ENCODE assay signal across 28 cellular contexts in genomic region chrX:1749499-1749898, GRCh38.
A peak's percentile ranks its signal among the peaks of the same experiment; 100 is the strongest.
DNase-seq lines count a peak whose midpoint lies in the region; TF ChIP-seq lines count a peak whose summit lies in the region.
"Had no signal": no experiment of that assay in that cellular context is flagged by ENCODE, and none has a peak within 500 bp of the region (broad histone marks: within the 10 kb centered on the region; RNA-seq: fewer than 3 reads in every experiment).

No MANE protein-coding gene starts in this region.

- H3K27ac Mint-ChIP-seq in endodermal cell: no peak overlapping the region
- H3K27ac Mint-ChIP-seq in CD14-positive monocyte: no peak overlapping the region
- H3K27ac Mint-ChIP-seq: activated CD8-positive, alpha-beta T cell treated with anti-CD3 and anti-CD28 coated beads for 36 hours; activated naive CD4-positive, alpha-beta T cell treated with anti-CD3 and anti-CD28 coated beads, Interleukin-2, amount 10 ng/mL, durations not matched to agents 7 days and 5 days; brain; naive thymus-derived CD4-positive, alpha-beta T cell; progenitor cell of endocrine pancreas had no signal

- H3K27me3 Mint-ChIP-seq in endodermal cell (ENCODE audit: insufficient read depth) (no peaks in the 10 kb centered on the region), CD14-positive monocyte (ENCODE audit: low read depth in 3 of 3) (peaks cover 0 to 4% (median 3%) of the 10 kb centered on the region in 3 donors)
- H3K27me3 Mint-ChIP-seq: activated CD8-positive, alpha-beta T cell treated with anti-CD3 and anti-CD28 coated beads for 36 hours; activated naive CD4-positive, alpha-beta T cell treated with anti-CD3 and anti-CD28 coated beads, Interleukin-2, amount 10 ng/mL, durations not matched to agents 7 days and 5 days; naive thymus-derived CD4-positive, alpha-beta T cell; progenitor cell of endocrine pancreas had no signal

- H3K4me2 ChIP-seq in BLaER1: peak overlapping the region; percentile 62
- no peak overlapping the region for H3K4me2 ChIP-seq in OCI-LY1 (ENCODE audit: low read length)

- no peaks in the 10 kb centered on the region for H3F3A ChIP-seq in OCI-LY1 (ENCODE audit: insufficient read depth, low read length)

- TF ChIP-seq CTCF in GM12864 (IDR thresholded peaks at IDR 0.05; ENCODE audit: low read depth, low read length, missing control alignments) (peak; percentile 1), OCI-LY1 (IDR thresholded peaks at IDR 0.05; ENCODE audit: low read length) (peak; percentile 33; the same call in 1 of the 2 replicates), endodermal cell (conservative IDR thresholded peaks at IDR 0.05) (peak; percentile 46), CD14-positive monocyte (IDR thresholded peaks at IDR 0.05) (no peak)

- H4K20me1 ChIP-seq in BLaER1: no peaks in the 10 kb centered on the region
- H4K20me1 ChIP-seq in OCI-LY1 (ENCODE audit: insufficient read depth, low read length): no peaks in the 10 kb centered on the region

- no peaks in the 10 kb centered on the region for H3K36me3 Mint-ChIP-seq in endodermal cell (ENCODE audit: low read depth)
- H3K36me3 Mint-ChIP-seq in CD14-positive monocyte: no peaks in the 10 kb centered on the region
- H3K36me3 Mint-ChIP-seq: brain had no signal

- H3K4me1 Mint-ChIP-seq in endodermal cell: no peaks in the 10 kb centered on the region
- H3K4me1 Mint-ChIP-seq in CD14-positive monocyte: no peaks in the 10 kb centered on the region
- H3K4me1 Mint-ChIP-seq: activated naive CD4-positive, alpha-beta T cell treated with anti-CD3 and anti-CD28 coated beads, Interleukin-2, amount 10 ng/mL, durations not matched to agents 7 days and 5 days; brain had no signal

- 79 to 91% methylated on average over 5 to 7 of the region's 7 CpGs for WGBS in endodermal cell (ENCODE audit: insufficient coverage in 1 of 2, insufficient read length in 1 of 2), 2 experiments

- H3K4me3 Mint-ChIP-seq in endodermal cell: no peak overlapping the region
- H3K4me3 Mint-ChIP-seq in CD14-positive monocyte: no peak overlapping the region
- H3K4me3 Mint-ChIP-seq: activated CD8-positive, alpha-beta T cell treated with anti-CD3 and anti-CD28 coated beads for 36 hours; activated naive CD4-positive, alpha-beta T cell treated with anti-CD3 and anti-CD28 coated beads, Interleukin-2, amount 10 ng/mL, durations not matched to agents 7 days and 5 days; brain; naive thymus-derived CD4-positive, alpha-beta T cell had no signal

- intact Hi-C loops in CD14-positive monocyte (cut with micrococcal nuclease): no loop called here

- H3K36me3 ChIP-seq in BLaER1 (peaks cover 22% of the 10 kb centered on the region), OCI-LY1 (ENCODE audit: insufficient read depth, low read length) (no peaks in the 10 kb centered on the region), endodermal cell (ENCODE audit: control insufficient read depth, insufficient read depth, low read length) (no peaks in the 10 kb centered on the region)
- H3K36me3 ChIP-seq: esophagus squamous epithelium, tibial artery had no signal

- H3K4me1 ChIP-seq in BLaER1 (peaks cover 47% of the 10 kb centered on the region), OCI-LY1 (ENCODE audit: insufficient read depth, low read length, severe bottlenecking) (no peaks in the 10 kb centered on the region), endodermal cell (ENCODE audit: control insufficient read depth, insufficient read depth, low read length) (no peaks in the 10 kb centered on the region)
- H3K4me1 ChIP-seq: foreskin keratinocyte, tibial artery had no signal

- no peak for DNase-seq in GM12864 (ENCODE audit: low read depth)
- DNase-seq in endodermal cell: peak; percentile 58
- no peak for DNase-seq in dedifferentiated amniotic fluid mesenchymal stem cell (ENCODE audit: extremely low spot score)
- DNase-seq in CD14-positive monocyte (ENCODE audit: low spot score): no peak
- DNase-seq in NCI-H1930 (lab: John Stamatoyannopoulos, UW): no peak
- DNase-seq: activated CD8-positive, alpha-beta memory T cell treated with anti-CD3 and anti-CD28 coated beads, Interleukin-2, amount 50 U/mL, for 48 hours; activated CD8-positive, alpha-beta T cell treated with anti-CD3 and anti-CD28 coated beads for 36 hours; activated naive CD4-positive, alpha-beta T cell treated with anti-CD3 and anti-CD28 coated beads, Interleukin-2, amount 10 ng/mL, durations not matched to agents 7 days and 5 days; amniotic stem cell; Calu3; esophagus squamous epithelium; foreskin keratinocyte; head of caudate nucleus; KG1; midbrain; MM.1S; naive thymus-derived CD4-positive, alpha-beta T cell; NCI-H1417 treated with DMSO at 0.1 percent for 48 hours; NCI-H2081; NCI-H82; OCI-M1; stimulated activated CD4-positive, alpha-beta T cell treated with anti-CD3 and anti-CD28 coated beads, Interleukin-12 subunit alpha, Interleukin-12 subunit beta, amount 100 ng/mL, for 4 hours; stimulated activated CD4-positive, alpha-beta T cell treated with anti-CD3 and anti-CD28 coated beads, Interleukin-2, amount 100 ng/mL, for 48 hours; tibial artery had no signal

- H3K27ac ChIP-seq in BLaER1: no peak overlapping the region
- no peak overlapping the region for H3K27ac ChIP-seq in OCI-LY1 (ENCODE audit: low read depth, low read length, poor library complexity, severe bottlenecking)
- H3K27ac ChIP-seq in endodermal cell (ENCODE audit: low read depth, low read length): no peak overlapping the region
- H3K27ac ChIP-seq: esophagus squamous epithelium, foreskin keratinocyte, tibial artery had no signal

- H3K9me2 ChIP-seq in OCI-LY1 (ENCODE audit: low read depth, low read length): no peaks in the 10 kb centered on the region

- H3K27me3 ChIP-seq in BLaER1 (no peaks in the 10 kb centered on the region), OCI-LY1 (ENCODE audit: insufficient read depth, low read length) (peaks cover 9% of the 10 kb centered on the region; the same call in 1 of the 2 replicates), endodermal cell (ENCODE audit: control insufficient read depth, insufficient read depth, low read length, poor library complexity, severe bottlenecking) (no peaks in the 10 kb centered on the region)
- H3K27me3 ChIP-seq: esophagus squamous epithelium, foreskin keratinocyte, tibial artery had no signal

- peaks cover 54% of the 10 kb centered on the region for H3K9me3 ChIP-seq in BLaER1
- H3K9me3 ChIP-seq in OCI-LY1 (ENCODE audit: low read length): no peaks in the 10 kb centered on the region
- no peaks in the 10 kb centered on the region for H3K9me3 ChIP-seq in endodermal cell (ENCODE audit: control insufficient read depth, low read length)
- H3K9me3 ChIP-seq: tibial artery had no signal

- H2AFZ ChIP-seq in OCI-LY1 (ENCODE audit: low read length): no peak overlapping the region

- H3K4me3 ChIP-seq in BLaER1: no peak overlapping the region
- H3K4me3 ChIP-seq in GM12864 (ENCODE audit: low read depth, low read length): no peak overlapping the region
- H3K4me3 ChIP-seq in OCI-LY1 (ENCODE audit: low read depth, low read length, poor library complexity, severe bottlenecking): no peak overlapping the region
- H3K4me3 ChIP-seq in endodermal cell (ENCODE audit: low read length): no peak overlapping the region
- H3K4me3 ChIP-seq: esophagus squamous epithelium, tibial artery had no signal

- no peaks in the 10 kb centered on the region for H3K79me2 ChIP-seq in OCI-LY1 (ENCODE audit: insufficient read depth, low read length)

- H3K9me3 Mint-ChIP-seq in endodermal cell (peaks cover 18% of the 10 kb centered on the region), CD14-positive monocyte (peaks cover 0 to 7% (median 3%) of the 10 kb centered on the region in 7 donors)

- no peak overlapping the region for H3K9ac ChIP-seq in BLaER1
- H3K9ac ChIP-seq in OCI-LY1 (ENCODE audit: low read length): no peak overlapping the region
- H3K9ac ChIP-seq in endodermal cell (ENCODE audit: extremely low read depth, low read length, poor library complexity, severe bottlenecking): no peak overlapping the region
